1 cellular context compared by ENCODE assay signal in the genomic region with DNA sequence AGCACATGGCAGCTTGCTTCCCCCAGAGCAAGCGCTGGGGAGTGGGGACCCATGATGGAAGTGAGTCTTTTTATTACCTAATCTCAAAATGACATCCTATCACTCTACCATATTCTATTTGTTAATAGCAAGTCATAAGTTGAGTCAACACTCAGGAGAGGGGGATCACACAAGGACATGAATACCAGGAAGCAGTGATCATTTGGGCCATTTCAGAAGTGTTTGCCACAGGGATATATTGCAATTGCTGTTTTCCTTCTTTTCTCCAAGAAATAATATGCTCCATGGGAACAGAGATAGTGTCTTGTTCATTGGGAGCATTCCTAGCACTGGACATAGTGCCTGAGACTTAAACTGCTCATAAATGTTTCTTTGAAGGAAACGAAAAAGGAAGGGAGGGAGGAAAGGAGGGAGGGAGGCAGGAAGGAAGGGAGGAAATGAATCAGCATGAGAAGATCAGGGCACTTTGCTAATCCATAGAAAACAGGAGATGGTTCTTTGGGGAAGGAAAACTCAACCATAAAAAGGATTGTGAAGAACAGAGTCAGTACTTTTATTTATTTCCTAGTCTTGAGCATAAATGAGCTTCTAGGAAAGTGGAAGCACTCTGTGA.
A peak's percentile ranks its signal among the peaks of the same experiment; 100 is the strongest.
TF ChIP-seq lines count a peak whose summit lies in the region.

No MANE protein-coding gene starts in this region.

TF ChIP-seq in K562, 482 proteins besides CTCF, POLR2A, EP300 and RAD21 (continued from another document):
- TF ChIP-seq C11orf30 (IDR thresholded peaks at IDR 0.05; ENCODE audit: low read depth) = 0 out of 2 replicates have a peak, but pooled peaks have one; percentile 5
- no peak for TF ChIP-seq ZNF121 (CRISPR knock-in tag; conservative IDR thresholded peaks at IDR 0.05)
- TF ChIP-seq ZKSCAN1 (IDR thresholded peaks at IDR 0.05; ENCODE audit: low read depth, low read length) = no peak
- peak; percentile 58 for TF ChIP-seq ETV1 (tag; conservative IDR thresholded peaks at IDR 0.05; ENCODE audit: low read depth)
- TF ChIP-seq RBM22 (IDR thresholded peaks at IDR 0.05; ENCODE audit: low read depth, low read length, poor library complexity, severe bottlenecking) = no peak
